1 cellular context compared by ENCODE assay signal in the genomic region with DNA sequence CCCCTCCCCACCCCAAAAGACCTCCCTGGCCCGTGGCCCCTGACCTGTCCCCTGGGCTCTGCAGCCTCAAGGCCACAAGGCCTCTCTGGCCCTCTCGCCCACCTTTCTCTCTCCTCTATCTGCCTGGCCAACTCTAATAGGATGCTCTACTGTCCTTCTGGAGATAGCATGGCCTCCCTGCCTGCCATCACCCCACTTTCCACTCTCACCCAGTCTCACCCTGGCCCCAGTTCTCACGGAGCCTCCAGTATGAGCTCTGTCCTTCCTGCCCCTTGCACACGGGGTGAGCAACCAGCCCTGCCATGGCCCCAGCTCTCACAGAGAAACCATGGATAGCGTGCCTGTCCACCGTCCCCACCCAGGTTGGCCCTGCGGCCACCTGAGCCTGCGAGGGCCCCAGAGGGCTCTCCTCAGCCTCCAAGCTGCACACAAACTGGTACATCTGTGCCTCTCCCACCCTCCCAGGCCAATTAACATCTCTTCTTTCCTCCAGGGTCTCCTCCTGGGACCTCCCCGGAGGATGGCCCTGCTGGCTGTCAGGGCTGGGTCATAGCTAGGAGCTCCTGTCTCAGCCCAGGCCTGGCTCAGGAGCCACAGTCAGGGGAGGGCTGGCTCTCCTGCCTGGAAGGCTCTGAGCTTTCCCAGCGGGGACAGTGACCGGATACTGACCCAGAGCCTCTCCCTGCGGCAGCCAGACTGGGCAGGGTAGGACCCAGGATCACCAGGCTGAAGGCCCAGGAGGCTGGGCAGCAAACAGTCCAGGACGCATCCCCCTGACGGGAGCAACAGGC.
TF ChIP-seq lines count a peak whose summit lies in the region.

No MANE protein-coding gene starts in this region.

TF ChIP-seq in HEK293, 187 proteins besides CTCF, POLR2A, EP300 and RAD21 (continued from another document):
- TF ChIP-seq, protein P1, sequence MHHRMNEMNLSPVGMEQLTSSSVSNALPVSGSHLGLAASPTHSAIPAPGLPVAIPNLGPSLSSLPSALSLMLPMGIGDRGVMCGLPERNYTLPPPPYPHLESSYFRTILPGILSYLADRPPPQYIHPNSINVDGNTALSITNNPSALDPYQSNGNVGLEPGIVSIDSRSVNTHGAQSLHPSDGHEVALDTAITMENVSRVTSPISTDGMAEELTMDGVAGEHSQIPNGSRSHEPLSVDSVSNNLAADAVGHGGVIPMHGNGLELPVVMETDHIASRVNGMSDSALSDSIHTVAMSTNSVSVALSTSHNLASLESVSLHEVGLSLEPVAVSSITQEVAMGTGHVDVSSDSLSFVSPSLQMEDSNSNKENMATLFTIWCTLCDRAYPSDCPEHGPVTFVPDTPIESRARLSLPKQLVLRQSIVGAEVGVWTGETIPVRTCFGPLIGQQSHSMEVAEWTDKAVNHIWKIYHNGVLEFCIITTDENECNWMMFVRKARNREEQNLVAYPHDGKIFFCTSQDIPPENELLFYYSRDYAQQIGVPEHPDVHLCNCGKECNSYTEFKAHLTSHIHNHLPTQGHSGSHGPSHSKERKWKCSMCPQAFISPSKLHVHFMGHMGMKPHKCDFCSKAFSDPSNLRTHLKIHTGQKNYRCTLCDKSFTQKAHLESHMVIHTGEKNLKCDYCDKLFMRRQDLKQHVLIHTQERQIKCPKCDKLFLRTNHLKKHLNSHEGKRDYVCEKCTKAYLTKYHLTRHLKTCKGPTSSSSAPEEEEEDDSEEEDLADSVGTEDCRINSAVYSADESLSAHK (tag by site-specific recombination; IDR thresholded peaks at IDR 0.05): no peak
- TF ChIP-seq ZNF23 (tag by site-specific recombination; IDR thresholded peaks at IDR 0.05; ENCODE audit: borderline replicate concordance) (no peak), ZNF707 (tag by site-specific recombination; IDR thresholded peaks at IDR 0.05) (no peak), SCRT2 (tag by site-specific recombination; IDR thresholded peaks at IDR 0.05) (0 out of 2 replicates have a peak, but pooled peaks have one; percentile 40), ZIC2 (tag by site-specific recombination; IDR thresholded peaks at IDR 0.05) (0 out of 2 replicates have a peak, but pooled peaks have one; percentile 6), BCL11B (tag by site-specific recombination; IDR thresholded peaks at IDR 0.05; ENCODE audit: low read depth) (0 out of 2 replicates have a peak, but pooled peaks have one; percentile 69), ZNF654 (tag by site-specific recombination; IDR thresholded peaks at IDR 0.05; ENCODE audit: low read depth) (no peak), ZBTB17 (tag by site-specific recombination; IDR thresholded peaks at IDR 0.05) (no peak), ZNF776 (tag by site-specific recombination; IDR thresholded peaks at IDR 0.05; ENCODE audit: borderline replicate concordance) (no peak), GLIS1 (tag by site-specific recombination; IDR thresholded peaks at IDR 0.05) (peak; percentile 26; the same call in 1 of the 2 replicates), ZNF26 (tag by site-specific recombination; IDR thresholded peaks at IDR 0.05) (no peak)
- TF ChIP-seq, protein P2, sequence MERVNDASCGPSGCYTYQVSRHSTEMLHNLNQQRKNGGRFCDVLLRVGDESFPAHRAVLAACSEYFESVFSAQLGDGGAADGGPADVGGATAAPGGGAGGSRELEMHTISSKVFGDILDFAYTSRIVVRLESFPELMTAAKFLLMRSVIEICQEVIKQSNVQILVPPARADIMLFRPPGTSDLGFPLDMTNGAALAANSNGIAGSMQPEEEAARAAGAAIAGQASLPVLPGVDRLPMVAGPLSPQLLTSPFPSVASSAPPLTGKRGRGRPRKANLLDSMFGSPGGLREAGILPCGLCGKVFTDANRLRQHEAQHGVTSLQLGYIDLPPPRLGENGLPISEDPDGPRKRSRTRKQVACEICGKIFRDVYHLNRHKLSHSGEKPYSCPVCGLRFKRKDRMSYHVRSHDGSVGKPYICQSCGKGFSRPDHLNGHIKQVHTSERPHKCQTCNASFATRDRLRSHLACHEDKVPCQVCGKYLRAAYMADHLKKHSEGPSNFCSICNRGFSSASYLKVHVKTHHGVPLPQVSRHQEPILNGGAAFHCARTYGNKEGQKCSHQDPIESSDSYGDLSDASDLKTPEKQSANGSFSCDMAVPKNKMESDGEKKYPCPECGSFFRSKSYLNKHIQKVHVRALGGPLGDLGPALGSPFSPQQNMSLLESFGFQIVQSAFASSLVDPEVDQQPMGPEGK (tag by site-specific recombination; IDR thresholded peaks at IDR 0.05): no peak
